14 cellular contexts compared by ENCODE assay signal in genomic region chr13:21106089-21106488, GRCh38. TPM values are rescaled to one million over a fixed set of nuclear protein-coding genes. Genes with fewer than 3 reads are reported as not detected.
A peak's percentile ranks its signal among the peaks of the same experiment; 100 is the strongest.
DNase-seq lines count a peak whose midpoint lies in the region; ATAC-seq and TF ChIP-seq lines count a peak whose summit lies in the region.
"Had no signal": no experiment of that assay in that cellular context is flagged by ENCODE, and none has a peak within 500 bp of the region (broad histone marks: within the 10 kb centered on the region; RNA-seq: fewer than 3 reads in every experiment).

No MANE protein-coding gene starts in this region.

- TF ChIP-seq CTCF in tibial artery (IDR thresholded peaks at IDR 0.05), result no peak

- H3K27ac ChIP-seq in tibial artery, result no peak overlapping the region
- H3K27ac ChIP-seq: left ventricle myocardium inferior, neutrophil had no signal

- intact Hi-C loops in left ventricle myocardium superior (cut with micrococcal nuclease), result no loop called here
- intact Hi-C loops in tibial artery (cut with DNase I; ENCODE audit: low total_unique reads), result loop anchor here (5.0 kb wide), 1 partner anchor 371 kb away; no protein-coding TSS in a partner anchor

- H3K9me3 ChIP-seq in tibial artery, result no peaks in the 10 kb centered on the region
- H3K9me3 ChIP-seq: left ventricle myocardium inferior, neutrophil, tibial nerve had no signal

- no peak overlapping the region for H3K4me3 ChIP-seq in skeletal muscle cell (ENCODE audit: low read depth, low read length)
- H3K4me3 ChIP-seq in tibial artery, result no peak overlapping the region
- H3K4me3 ChIP-seq: left ventricle myocardium inferior, tibial nerve had no signal

- DNase-seq in H4 (ENCODE audit: low spot score) (peak; percentile 6), RPMI7951 (ENCODE audit: low read depth) (peak; percentile 59), fibroblast of peridontal ligament (ENCODE audit: extremely low read depth) (peak; percentile 84), skeletal muscle cell (ENCODE audit: low read depth) (peak; percentile 16), left ventricle myocardium superior (no peak), HUDEP-2 (lab: John Stamatoyannopoulos, UW; ENCODE audit: unreplicated experiment in 76 of 76) (no peak), tibial artery (no peak), islet precursor cell (no peak)
- DNase-seq: Kasumi-1, left ventricle myocardium inferior, NCI-H2081 treated with DMSO at 0.1 percent for 48 hours, SW 1271 had no signal

- H3K4me1 ChIP-seq in tibial artery, result no peaks in the 10 kb centered on the region
- H3K4me1 ChIP-seq: left ventricle myocardium inferior, tibial nerve had no signal

- ATAC-seq in left ventricle myocardium superior, result no peak

- no peaks in the 10 kb centered on the region for H3K36me3 ChIP-seq in tibial artery
- H3K36me3 ChIP-seq: left ventricle myocardium inferior, neutrophil, tibial nerve had no signal

- H3K27me3 ChIP-seq in tibial artery, result no peaks in the 10 kb centered on the region
- H3K27me3 ChIP-seq: neutrophil, tibial nerve had no signal

RNA-seq across cellular contexts. Expression of gene SAP18, which starts 33.8 kb away (rescaled TPM):
- total RNA-seq in H4 (2014; rRNA removed; shearing (Covaris generic)), result 46.5 and 64.0 TPM in 2 replicates
- 74.6 and 77.4 TPM in 2 replicates for total RNA-seq in RPMI7951 (2014; rRNA removed; shearing (Covaris generic))
- total RNA-seq in left ventricle myocardium superior, result 263 TPM

RNA-seq across cellular contexts. Expression of gene LATS2, which starts 44.7 kb away (rescaled TPM):
- 2.7 and 3.9 TPM in 2 replicates for total RNA-seq in H4 (2014; rRNA removed; shearing (Covaris generic))
- 4.4 and 4.8 TPM in 2 replicates for total RNA-seq in RPMI7951 (2014; rRNA removed; shearing (Covaris generic))
- total RNA-seq in left ventricle myocardium superior, result 25.1 TPM

Comparison
In these comparisons a context has a peak if more than half of its experiments do, and no peak if none do; other contexts are left out.
1. DNase-seq: peak in H4 (single experiment), RPMI7951 (single experiment), fibroblast of peridontal ligament (single experiment) and skeletal muscle cell (single experiment); none in left ventricle myocardium superior (single experiment), HUDEP-2 (0 of 76), tibial artery (0 of 2) and islet precursor cell (single experiment).